ENCODE assay signal across 8 cellular contexts in genomic region chr11:3894128-3894731, GRCh38. TPM values are rescaled to one million over a fixed set of nuclear protein-coding genes. Genes with fewer than 3 reads are reported as not detected.
DNase-seq lines count a peak whose midpoint lies in the region; ATAC-seq, FAIRE-seq and TF ChIP-seq lines count a peak whose summit lies in the region.

No MANE protein-coding gene starts in this region.

- H3K4me1 ChIP-seq in ACC112 (ENCODE audit: control insufficient read depth, insufficient read depth, low read length, unreplicated experiment) (peaks cover 24% of the 10 kb centered on the region), kidney (ENCODE audit: control insufficient read depth in 1 of 2, insufficient read depth in 1 of 2, low read depth in 1 of 2, low read length in 2 of 2) (peaks cover 0 to 4% of the 10 kb centered on the region in 2 donors)

- peak; percentile 93 for ATAC-seq in GM18870 (IDR thresholded peaks at IDR 0.05; ENCODE audit: unreplicated experiment)
- peak; percentile 96 for ATAC-seq in HG03064 (IDR thresholded peaks at IDR 0.05; ENCODE audit: low read depth, unreplicated experiment)

- peak overlapping the region; percentile 61 for H3K4me2 ChIP-seq in SU-DHL-6 (ENCODE audit: low read depth, low read length, poor library complexity, severe bottlenecking)

- peak overlapping the region; percentile 21; the same call in 1 of the 2 replicates for H3K9ac ChIP-seq in SU-DHL-6 (ENCODE audit: low read length)
- no peak overlapping the region for H3K9ac ChIP-seq in kidney (ENCODE audit: low read length in 2 of 2)

- H3K79me2 ChIP-seq in ACC112 (ENCODE audit: control insufficient read depth, insufficient read depth, low read length, unreplicated experiment) (peaks cover 14% of the 10 kb centered on the region), SU-DHL-6 (ENCODE audit: insufficient read depth, low read length) (peaks cover 9% of the 10 kb centered on the region; the same call in 1 of the 2 replicates)

- H3K27ac ChIP-seq in ACC112 (ENCODE audit: low read depth, low read length), result peak overlapping the region; percentile 80
- peak overlapping the region; percentile 71 for H3K27ac ChIP-seq in SU-DHL-6 (ENCODE audit: low read depth, low read length)
- H3K27ac ChIP-seq in kidney (ENCODE audit: low read depth in 2 of 2, low read length in 2 of 2), result peak overlapping the region in 1 of 2 donors; percentile 17
- peak overlapping the region in 5 of 59 donors; percentile 14 to 36 (median 21) for H3K27ac ChIP-seq in dorsolateral prefrontal cortex

- peak; percentile 82 for DNase-seq in kidney
- no peak for DNase-seq in NCI-H1694 treated with DMSO at 0.1 percent for 48 hours (lab: John Stamatoyannopoulos, UW)
- DNase-seq in NCI-H2107 (lab: John Stamatoyannopoulos, UW), result no peak
- DNase-seq in dorsolateral prefrontal cortex, result no peak

- H2AFZ ChIP-seq in ACC112 (ENCODE audit: low read length, unreplicated experiment) (peak overlapping the region; percentile 19), SU-DHL-6 (ENCODE audit: low read depth, low read length, severe bottlenecking) (no peak overlapping the region)

- FAIRE-seq in kidney (lab: Jason Lieb, UNC), result no peak

- no peaks in the 10 kb centered on the region for H3K9me3 ChIP-seq in SU-DHL-6 (ENCODE audit: insufficient read depth, low read length)
- no peaks in the 10 kb centered on the region for H3K9me3 ChIP-seq in kidney (ENCODE audit: control insufficient read depth in 1 of 2, low read length in 2 of 2)

- H3K4me3 ChIP-seq in ACC112 (ENCODE audit: low read depth, low read length), result peak overlapping the region; percentile 32; the same call in 1 of the 2 replicates
- H3K4me3 ChIP-seq in SU-DHL-6 (ENCODE audit: insufficient read depth, low read length, poor library complexity, severe bottlenecking), result peak overlapping the region; percentile 19
- H3K4me3 ChIP-seq in kidney (ENCODE audit: low read length in 2 of 2), result no peak overlapping the region
- no peak overlapping the region for H3K4me3 ChIP-seq in dorsolateral prefrontal cortex

- H3F3A ChIP-seq in SU-DHL-6 (ENCODE audit: insufficient read depth), result peaks cover 10% of the 10 kb centered on the region; the same call in 1 of the 2 replicates

- H3K9me2 ChIP-seq in SU-DHL-6 (replicated peaks; ENCODE audit: insufficient read depth, low read length), result no peaks in the 10 kb centered on the region

- no peaks in the 10 kb centered on the region for H3K36me3 ChIP-seq in ACC112 (ENCODE audit: insufficient read depth, low read length)
- H3K36me3 ChIP-seq in SU-DHL-6 (ENCODE audit: low read length), result no peaks in the 10 kb centered on the region
- no peaks in the 10 kb centered on the region for H3K36me3 ChIP-seq in kidney (ENCODE audit: control insufficient read depth in 1 of 2, insufficient read depth in 2 of 2, low read length in 2 of 2)

- H4K20me1 ChIP-seq in SU-DHL-6 (ENCODE audit: low read depth, low read length), result no peaks in the 10 kb centered on the region

- H3K27me3 ChIP-seq in ACC112 (ENCODE audit: insufficient read depth, low read length) (no peaks in the 10 kb centered on the region), SU-DHL-6 (ENCODE audit: low read length) (no peaks in the 10 kb centered on the region), dorsolateral prefrontal cortex (no peaks in the 10 kb centered on the region)

- intact Hi-C loops in kidney (cut with DNase I) (no loop called here), dorsolateral prefrontal cortex (cut with DNase I) (no loop called here)

- TF ChIP-seq CTCF in SU-DHL-6 (IDR thresholded peaks at IDR 0.05; ENCODE audit: insufficient read depth, low read length, poor library complexity, severe bottlenecking) (no peak), kidney (IDR thresholded peaks at IDR 0.05; ENCODE audit: borderline replicate concordance, extremely low read depth, insufficient read depth) (no peak), dorsolateral prefrontal cortex (IDR thresholded peaks at IDR 0.05 in 54 of 56, conservative IDR thresholded peaks at IDR 0.05 in 2 of 56; ENCODE audit: low read depth in 1 of 56, partially characterized antibody in 56 of 56) (no peak)

RNA-seq across cellular contexts. Expression of gene STIM1, which starts 38.8 kb away (rescaled TPM):
- total RNA-seq in kidney (68.0 TPM), dorsolateral prefrontal cortex (10 to 100 TPM; 40.9 to 92.8 (median 69.6) TPM)
- 15.7 TPM for polyA plus RNA-seq in kidney (ENCODE audit: insufficient read depth, low read depth, low replicate concordance)

RNA-seq across cellular contexts. Expression of gene RHOG, which starts 53.5 kb away (rescaled TPM):
- total RNA-seq in kidney (56.0 TPM), dorsolateral prefrontal cortex (100 to 1,000 TPM in 1 of 120 experiments, 10 to 100 TPM in 119; 13.0 to 131 (median 35.8) TPM)
- polyA plus RNA-seq in kidney (ENCODE audit: insufficient read depth, low read depth, low replicate concordance), result 43.1 TPM

Comparison
In these comparisons a context has a peak if more than half of its experiments do, and no peak if none do; other contexts are left out.
1. H3K4me3 ChIP-seq: peak in ACC112 (single experiment) and SU-DHL-6 (single experiment); none in kidney (0 of 2) and dorsolateral prefrontal cortex (0 of 59).